In the genomic region with DNA sequence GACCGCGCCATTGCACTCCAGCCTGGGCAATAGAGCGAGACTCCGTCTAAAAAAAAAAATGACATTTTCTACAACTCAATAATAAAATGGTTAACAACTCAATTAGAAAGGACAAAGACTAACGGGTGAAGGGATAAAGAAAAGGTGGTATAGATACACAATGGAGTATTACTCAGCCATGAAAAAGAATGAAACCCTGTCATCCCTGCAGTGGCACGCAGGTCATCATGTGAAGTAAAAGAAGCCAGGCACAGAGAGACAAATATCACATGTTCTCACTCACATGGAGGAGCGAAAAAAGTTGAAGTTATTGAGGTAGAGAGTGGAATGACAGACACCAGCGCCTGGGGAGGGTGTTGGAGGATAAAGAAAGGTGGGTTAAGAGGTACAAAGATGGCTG, we compare ENCODE assay signal across 36 cellular contexts. TPM values are rescaled to one million over a fixed set of nuclear protein-coding genes. Genes with fewer than 3 reads are reported as not detected.
DNase-seq lines count a peak whose midpoint lies in the region; ATAC-seq, FAIRE-seq and TF ChIP-seq lines count a peak whose summit lies in the region.
"Had no signal": no experiment of that assay in that cellular context is flagged by ENCODE, and none has a peak within 500 bp of the region (broad histone marks: within the 10 kb centered on the region; RNA-seq: fewer than 3 reads in every experiment).

No MANE protein-coding gene starts in this region.

- H4K20me1 ChIP-seq in K562 (replicated peaks; ENCODE audit: control insufficient read depth, insufficient read depth, low read length), result no peaks in the 10 kb centered on the region; the same call in 1 of the 2 replicates

- TF ChIP-seq POLR2A in K562 (conservative IDR thresholded peaks at IDR 0.05) (no peak), esophagus muscularis mucosa (IDR thresholded peaks at IDR 0.05; ENCODE audit: low read depth) (no peak)

- H3K4me1 ChIP-seq in HEK293 (ENCODE audit: control insufficient read depth, insufficient read depth, low read length) (peaks cover 13% of the 10 kb centered on the region), K562 (replicated peaks in 1 of 2; ENCODE audit: control insufficient read depth in 2 of 2, insufficient read depth in 2 of 2, low read length in 2 of 2) (no peaks in the 10 kb centered on the region), esophagus muscularis mucosa (peaks cover 0 to 12% (median 11%) of the 10 kb centered on the region in 4 donors)

- ATAC-seq in K562, result no peak
- ATAC-seq: A549; CD8-positive, alpha-beta T cell had no signal

- no peaks in the 10 kb centered on the region for H3K9me3 Mint-ChIP-seq in Calu3 (ENCODE audit: low read depth, unreplicated experiment)
- H3K9me3 Mint-ChIP-seq: CD4-positive, alpha-beta T cell; CD8-positive, alpha-beta T cell had no signal

- peaks cover 51% of the 10 kb centered on the region for H3K36me3 Mint-ChIP-seq in Calu3 (ENCODE audit: insufficient read depth, unreplicated experiment)
- H3K36me3 Mint-ChIP-seq: CD14-positive monocyte; CD4-positive, alpha-beta memory T cell; CD4-positive, CD25-positive, alpha-beta regulatory T cell; CD8-positive, alpha-beta memory T cell; CD8-positive, alpha-beta T cell had no signal

- TF ChIP-seq RAD21 in K562 (CRISPR knock-in tag; conservative IDR thresholded peaks at IDR 0.05 in 1 of 2, IDR thresholded peaks at IDR 0.05 in 1 of 2), result no peak

- BruUV-seq in Calu3 (replicated peaks; lab: Mats Ljungman, UMichigan) (no TSS peak), K562 (replicated peaks; lab: Mats Ljungman, UMichigan) (no TSS peak)

- H3K9me3 ChIP-seq in HEK293 (ENCODE audit: control insufficient read depth, insufficient read depth, low read depth, low read length) (no peaks in the 10 kb centered on the region), K562 (replicated peaks; ENCODE audit: control insufficient read depth, insufficient read depth, low read depth, low read length) (no peaks in the 10 kb centered on the region), esophagus muscularis mucosa (peaks cover 0 to 5% (median 0%) of the 10 kb centered on the region in 4 donors)
- H3K9me3 ChIP-seq: A549, BE2C, BLaER1, Caco-2 had no signal

- no peaks in the 10 kb centered on the region for H3K36me3 ChIP-seq in HEK293 (ENCODE audit: control insufficient read depth in 2 of 2, insufficient read depth in 1 of 2, low read length in 2 of 2)
- no peaks in the 10 kb centered on the region for H3K36me3 ChIP-seq in K562 (ENCODE audit: control insufficient read depth, insufficient read depth, low read length)
- H3K36me3 ChIP-seq in esophagus muscularis mucosa, result no peaks in the 10 kb centered on the region
- H3K36me3 ChIP-seq: BE2C; BLaER1; BLaER1 treated with 17β-estradiol and CSF1 and Interleukin-3, amounts not matched to agents 10 nM and 100 nM had no signal

- DNase-seq in Calu3 (no peak), K562 (ENCODE audit: extremely low read depth in 1 of 4, low spot score in 3 of 4) (no peak), HTR-8/SVneo (ENCODE audit: insufficient read length, low spot score) (no peak), esophagus muscularis mucosa (ENCODE audit: extremely low spot score) (no peak)
- DNase-seq in activated CD4-positive, CD25-positive, alpha-beta regulatory T cell treated with anti-CD3 and anti-CD28 coated beads, Interleukin-2, amount 50 U/mL, for 72 hours, result no peak
- DNase-seq: 8988T; ACHN; AML-193; BE2C; C1 segment of cervical spinal cord; Caco-2; CD4-positive, alpha-beta memory T cell; CD4-positive, alpha-beta T cell; CD4-positive, CD25-positive, alpha-beta regulatory T cell; CD8-positive, alpha-beta memory T cell; CD8-positive, alpha-beta T cell; COR-L47; DMS 273 treated with DMSO at 0.1 percent for 48 hours; DMS153; DMS53; DMS79; DMS79 treated with DMSO at 0.1 percent for 48 hours; DND-41; EL had no signal

- H3K9me1 ChIP-seq in K562 (ENCODE audit: control insufficient read depth, insufficient read depth, low read length), result no peaks in the 10 kb centered on the region

- H3K4me3 Mint-ChIP-seq in Calu3 (ENCODE audit: low read depth, unreplicated experiment), result no peak overlapping the region
- H3K4me3 Mint-ChIP-seq: B cell; CD14-positive monocyte; CD4-positive, alpha-beta memory T cell; CD4-positive, alpha-beta T cell; CD4-positive, CD25-positive, alpha-beta regulatory T cell; CD8-positive, alpha-beta memory T cell; CD8-positive, alpha-beta T cell had no signal

- 33% methylated on average over 8 of the region's 8 CpGs for WGBS in K562 (ENCODE audit: insufficient coverage, low coverage, missing lambda C conversion rate)
- WGBS in esophagus muscularis mucosa, result 89% methylated on average over 8 of the region's 8 CpGs

- no peak overlapping the region for H3K9ac ChIP-seq in K562 (ENCODE audit: insufficient read depth in 1 of 2, low read depth in 2 of 2, low read length in 2 of 2)
- H3K9ac ChIP-seq: BLaER1; BLaER1 treated with 17β-estradiol and CSF1 and Interleukin-3, amounts not matched to agents 10 nM and 100 nM had no signal

- no peak overlapping the region for H3K4me2 ChIP-seq in K562 (ENCODE audit: insufficient read depth, low read length)
- H3K4me2 ChIP-seq: A549; BLaER1; BLaER1 treated with 17β-estradiol and CSF1 and Interleukin-3, amounts not matched to agents 10 nM and 100 nM had no signal

- intact Hi-C loops in Calu3 (cut with micrococcal nuclease; ENCODE audit: unreplicated experiment) (no loop called here), K562 (cut with micrococcal nuclease) (no loop called here), esophagus muscularis mucosa (cut with DNase I) (no loop called here)

- in situ Hi-C loops in K562 (cut with MboI), result no loop called here

- H3K27me3 ChIP-seq in K562 (ENCODE audit: control insufficient read depth in 2 of 2, insufficient read depth in 2 of 2, low read length in 2 of 2) (peaks cover 0 to 34% of the 10 kb centered on the region in 2 experiments; a peak in 2 of 5 replicates), esophagus muscularis mucosa (peaks cover 0 to 44% (median 4%) of the 10 kb centered on the region in 4 donors)
- H3K27me3 ChIP-seq: BE2C had no signal

- FAIRE-seq in K562 (lab: Jason Lieb, UNC) (no peak), HTR-8/SVneo (lab: Jason Lieb, UNC) (no peak)
- FAIRE-seq: A204.1, A549, D721Med had no signal

- H3K4me3 ChIP-seq in HEK293 (ENCODE audit: low read depth, low read length) (no peak overlapping the region), K562 (no peak overlapping the region), esophagus muscularis mucosa (no peak overlapping the region)
- H3K4me3 ChIP-seq: A549; BLaER1; BLaER1 treated with 17β-estradiol and CSF1 and Interleukin-3, amounts not matched to agents 10 nM and 100 nM had no signal

- no peaks in the 10 kb centered on the region for H3K79me2 ChIP-seq in K562 (ENCODE audit: control insufficient read depth, insufficient read depth, low read length)

- no peak for TF ChIP-seq EP300 in K562 (IDR thresholded peaks at IDR 0.05; ENCODE audit: low read length)
- TF ChIP-seq EP300 in esophagus muscularis mucosa (IDR thresholded peaks at IDR 0.05), result no peak

- TF ChIP-seq CTCF in Calu3 (IDR thresholded peaks at IDR 0.05; ENCODE audit: unreplicated experiment) (no peak), HEK293 (tag by site-specific recombination; IDR thresholded peaks at IDR 0.05) (no peak), K562 (IDR thresholded peaks at IDR 0.05 in 2 of 3, conservative IDR thresholded peaks at IDR 0.05 in 1 of 3; ENCODE audit: insufficient read depth in 2 of 3, low read depth in 1 of 3, low read length in 3 of 3) (no peak), esophagus muscularis mucosa (IDR thresholded peaks at IDR 0.05) (no peak)

- POLR2A ChIA-PET in HEK293 (lab: Yijun Ruan, JAX) (no interaction called here), K562 (lab: Yijun Ruan, JAX) (no interaction called here)

- peak overlapping the region; percentile 54 for H3K27ac Mint-ChIP-seq in Calu3 (ENCODE audit: unreplicated experiment)
- H3K27ac Mint-ChIP-seq: B cell; CD14-positive monocyte; CD4-positive, alpha-beta memory T cell; CD4-positive, alpha-beta T cell; CD8-positive, alpha-beta memory T cell; CD8-positive, alpha-beta T cell had no signal

- no peaks in the 10 kb centered on the region for H3K27me3 Mint-ChIP-seq in Calu3 (ENCODE audit: unreplicated experiment)

- peaks cover 27% of the 10 kb centered on the region for H3K4me1 Mint-ChIP-seq in Calu3 (ENCODE audit: low read depth, unreplicated experiment)
- H3K4me1 Mint-ChIP-seq: B cell; CD14-positive monocyte; CD4-positive, alpha-beta memory T cell; CD4-positive, CD25-positive, alpha-beta regulatory T cell; CD8-positive, alpha-beta memory T cell had no signal

- H2AFZ ChIP-seq in K562 (ENCODE audit: low read depth, low read length), result no peak overlapping the region

- no peak overlapping the region for H3K27ac ChIP-seq in HEK293 (ENCODE audit: extremely low read depth, low read depth, low read length)
- no peak overlapping the region for H3K27ac ChIP-seq in K562 (ENCODE audit: extremely low read depth, low read depth, low read length)
- no peak overlapping the region for H3K27ac ChIP-seq in esophagus muscularis mucosa (replicated peaks in 1 of 4)
- H3K27ac ChIP-seq: 22Rv1; BLaER1; BLaER1 treated with 17β-estradiol and CSF1 and Interleukin-3, amounts not matched to agents 10 nM and 100 nM; C4-2B had no signal

- CTCF ChIA-PET in Calu3 (lab: Charles Lee) (no interaction called here), HEK293 (lab: Yijun Ruan, JAX) (no interaction called here), K562 (lab: Yijun Ruan, JAX; ENCODE audit: low intra/inter-chr PET ratio) (no interaction called here)

TF ChIP-seq in HEK293, 187 proteins besides CTCF, POLR2A, EP300 and RAD21 (continues in another document):
- no peak for TF ChIP-seq ZNF19 (tag by site-specific recombination; IDR thresholded peaks at IDR 0.05; ENCODE audit: low read depth)

TF ChIP-seq in K562, 482 proteins besides CTCF, POLR2A, EP300 and RAD21 (continues in another document):
- TF ChIP-seq MAZ (CRISPR knock-in tag; conservative IDR thresholded peaks at IDR 0.05 in 1 of 2, IDR thresholded peaks at IDR 0.05 in 1 of 2), result no peak

RNA-seq across cellular contexts. Expression of a gene that starts 39.0 kb away (rescaled TPM):
- total RNA-seq in Calu3 (2022) (97.0 and 100.0 TPM in 2 replicates), K562 (2014; rRNA removed) (not detected in 2 replicates), K562 (2014; rRNA removed; fragmentation: Illumina TruSeq; extraction: Trizol) (not detected in 2 replicates), K562 (2015; rRNA removed; fragmentation: Illumina TruSeq; extraction: Trizol) (not detected in 2 replicates), K562 (2021) (not detected in 2 replicates), esophagus muscularis mucosa (not detected)
- total RNA-seq in K562 (2011; cell fraction: chromatin; rRNA removed; ENCODE audit: low replicate concordance), result not detected in 2 replicates
- total RNA-seq in K562 (2011; cell fraction: nucleolus; rRNA removed), result not detected in 2 replicates
- total RNA-seq in K562 (2011; cell fraction: nucleoplasm; rRNA removed), result not detected in 2 replicates
- polyA plus RNA-seq in K562 (2011; rRNA removed) (not detected in 2 replicates), K562 (2014; fragmentation: Illumina TruSeq; extraction: Trizol) (not detected in 2 replicates), K562 (2014; fragmentation: Nextera tagmentation; extraction: Ambion mirVana) (not detected), K562 (2014; rRNA removed) (not detected in 2 replicates)
- not detected in 2 replicates for polyA plus RNA-seq in K562 (2011; cell fraction: cytosol; rRNA removed)
- polyA plus RNA-seq in K562 (2011; cell fraction: nucleus; rRNA removed), result not detected in 2 replicates
- polyA plus RNA-seq in K562 (2012), result not detected in 2 replicates
- polyA minus RNA-seq in K562 (2011; rRNA and poly(A)+ RNA removed), result not detected in 2 replicates
- not detected in 2 replicates for polyA minus RNA-seq in K562 (2011; cell fraction: cytosol; rRNA and poly(A)+ RNA removed)
- not detected in 2 replicates for polyA minus RNA-seq in K562 (2011; cell fraction: nucleus; rRNA and poly(A)+ RNA removed)
- total RNA-seq: A673; CD4-positive, alpha-beta memory T cell; CD4-positive, alpha-beta T cell; CD4-positive, CD25-positive, alpha-beta regulatory T cell; CD8-positive, alpha-beta memory T cell; CD8-positive, alpha-beta T cell had no signal
- polyA plus RNA-seq: BJ; CD14-positive monocyte; CD4-positive, alpha-beta memory T cell; CD4-positive, CD25-positive, alpha-beta regulatory T cell; CD8-positive, alpha-beta memory T cell had no signal

Comparison
In these comparisons a context has a peak if more than half of its experiments do, and no peak if none do; other contexts are left out.
1. RNA of a gene that starts 39.0 kb away (total RNA-seq): 97.0 to 100.0 TPM in Calu3; not detected in K562 and not detected in esophagus muscularis mucosa; every median in the first group is over 10 times any median in the second.